In genomic region chr1:3890389-3891328, GRCh38 we compare ENCODE assay signal across 11 cellular contexts. TPM values are rescaled to one million over a fixed set of nuclear protein-coding genes. Genes with fewer than 3 reads are reported as not detected.
DNase-seq lines count a peak whose midpoint lies in the region; ATAC-seq and TF ChIP-seq lines count a peak whose summit lies in the region.
"Had no signal": no experiment of that assay in that cellular context is flagged by ENCODE, and none has a peak within 500 bp of the region (broad histone marks: within the 10 kb centered on the region; RNA-seq: fewer than 3 reads in every experiment).

No MANE protein-coding gene starts in this region.

- no peak overlapping the region for H3K9ac ChIP-seq in neuronal stem cell (ENCODE audit: low read depth, low read length, poor library complexity)

- peaks cover 7% of the 10 kb centered on the region for H3K79me1 ChIP-seq in neuronal stem cell (ENCODE audit: low read depth, low read length)

- H4K91ac ChIP-seq in neuronal stem cell (ENCODE audit: low read depth, low read length, poor library complexity), result peak overlapping the region; percentile 7

- H3K4me3 ChIP-seq in HL-60 (replicated peaks; ENCODE audit: insufficient read depth, low read length), result no peak overlapping the region
- no peak overlapping the region for H3K4me3 ChIP-seq in neuronal stem cell (ENCODE audit: low read length in 2 of 2)
- H3K4me3 ChIP-seq: hepatocyte had no signal

- ATAC-seq in activated naive CD4-positive, alpha-beta T cell treated with anti-CD3 and anti-CD28 coated beads, Interleukin-2, amount 50 U/mL, for 72 hours, result peak; percentile 87 to 91
- no peak for ATAC-seq in HG03571 (IDR thresholded peaks at IDR 0.05; ENCODE audit: unreplicated experiment)

- H2BK120ac ChIP-seq in neuronal stem cell (ENCODE audit: low read depth, low read length), result no peak overlapping the region

- H3K36me3 Mint-ChIP-seq in activated naive CD4-positive, alpha-beta T cell treated with anti-CD3 and anti-CD28 coated beads, Interleukin-2, amount 50 U/mL, for 72 hours, result peaks cover 0 to 6% of the 10 kb centered on the region in 2 donors
- H3K36me3 Mint-ChIP-seq in osteocyte (ENCODE audit: unreplicated experiment), result peaks cover 30% of the 10 kb centered on the region

- peak; percentile 13 for DNase-seq in DMS79 treated with DMSO at 0.1 percent for 48 hours (lab: John Stamatoyannopoulos, UW)
- no peak for DNase-seq in DMS79 (lab: John Stamatoyannopoulos, UW)
- peak; percentile 63 to 70 for DNase-seq in HL-60 (ENCODE audit: low read depth in 1 of 2, low spot score in 1 of 2)
- DNase-seq in activated naive CD4-positive, alpha-beta T cell treated with anti-CD3 and anti-CD28 coated beads, Interleukin-2, amount 50 U/mL, for 72 hours (ENCODE audit: low spot score in 2 of 2), result no peak
- DNase-seq in neuronal stem cell (ENCODE audit: low spot score), result no peak
- no peak for DNase-seq in osteocyte (ENCODE audit: extremely low spot score, unreplicated experiment)
- DNase-seq in kidney tubule cell (ENCODE audit: low spot score), result no peak
- DNase-seq: effector CD4-positive, alpha-beta T cell had no signal

- peak overlapping the region; percentile 40 for H3K27ac ChIP-seq in HL-60 (replicated peaks)
- H3K27ac ChIP-seq in neuronal stem cell (replicated peaks; ENCODE audit: low read length), result no peak overlapping the region
- H3K27ac ChIP-seq: 22Rv1, hepatocyte had no signal

- no peaks in the 10 kb centered on the region for H3K9me3 ChIP-seq in neuronal stem cell (replicated peaks in 1 of 2; ENCODE audit: control insufficient read depth in 2 of 2, insufficient read depth in 1 of 2, low read depth in 1 of 2, low read length in 2 of 2)

- H3K4me2 ChIP-seq in neuronal stem cell (ENCODE audit: insufficient read depth, low read length, poor library complexity, severe bottlenecking), result no peak overlapping the region
- H3K4me2 ChIP-seq: hepatocyte had no signal

- H2BK12ac ChIP-seq in neuronal stem cell (ENCODE audit: low read length), result no peak overlapping the region

- peak overlapping the region in 1 of 2 donors; percentile 5 for H3K27ac Mint-ChIP-seq in activated naive CD4-positive, alpha-beta T cell treated with anti-CD3 and anti-CD28 coated beads, Interleukin-2, amount 50 U/mL, for 72 hours
- H3K27ac Mint-ChIP-seq in osteocyte (ENCODE audit: unreplicated experiment), result no peak overlapping the region

- no peak overlapping the region for H3K14ac ChIP-seq in neuronal stem cell (ENCODE audit: low read length)

- H3K9me3 Mint-ChIP-seq in activated naive CD4-positive, alpha-beta T cell treated with anti-CD3 and anti-CD28 coated beads, Interleukin-2, amount 50 U/mL, for 72 hours, result no peaks in the 10 kb centered on the region
- no peaks in the 10 kb centered on the region for H3K9me3 Mint-ChIP-seq in osteocyte (ENCODE audit: unreplicated experiment)

- H3K4me1 ChIP-seq in neuronal stem cell (ENCODE audit: control insufficient read depth in 2 of 2, insufficient read depth in 1 of 2, low read depth in 1 of 2, low read length in 2 of 2), result no peaks in the 10 kb centered on the region

- TF ChIP-seq CTCF in HL-60 (IDR thresholded peaks at IDR 0.05; ENCODE audit: insufficient read depth, low read length), result no peak
- TF ChIP-seq CTCF in osteocyte (IDR thresholded peaks at IDR 0.05), result no peak

- H3K4me3 Mint-ChIP-seq in osteocyte (ENCODE audit: unreplicated experiment), result no peak overlapping the region

- H3K27me3 Mint-ChIP-seq in osteocyte (ENCODE audit: unreplicated experiment), result no peaks in the 10 kb centered on the region

- no peak overlapping the region for H3K18ac ChIP-seq in neuronal stem cell (ENCODE audit: low read length)

- WGBS in neuronal stem cell (ENCODE audit: extremely low coverage in 2 of 2, insufficient read length in 2 of 2, insufficient replicate concordance in 1 of 2), 2 donors, result no CpG with 5 or more reads among the region's 26 CpGs

- H3K4ac ChIP-seq in neuronal stem cell (ENCODE audit: low read length), result no peak overlapping the region

- H4K8ac ChIP-seq in neuronal stem cell (ENCODE audit: low read depth, low read length), result no peak overlapping the region

- no peak overlapping the region for H2BK15ac ChIP-seq in neuronal stem cell (ENCODE audit: low read length)

- no peak overlapping the region for H2AK5ac ChIP-seq in neuronal stem cell (ENCODE audit: low read depth, low read length)

- no peak overlapping the region for H2BK5ac ChIP-seq in neuronal stem cell (ENCODE audit: low read length)

- H2AFZ ChIP-seq in neuronal stem cell (ENCODE audit: low read length), result no peak overlapping the region
- H2AFZ ChIP-seq: hepatocyte had no signal

- H3K4me1 Mint-ChIP-seq in osteocyte (ENCODE audit: unreplicated experiment), result peaks cover 2% of the 10 kb centered on the region

- H3K23ac ChIP-seq in neuronal stem cell (ENCODE audit: low read depth, low read length, poor library complexity), result peak overlapping the region; percentile 25

- H3K36me3 ChIP-seq in neuronal stem cell (replicated peaks in 1 of 2; ENCODE audit: control insufficient read depth in 2 of 2, insufficient read depth in 2 of 2, low read length in 2 of 2), result peaks cover 28 to 79% of the 10 kb centered on the region in 2 donors

- H3K27me3 ChIP-seq in HL-60 (ENCODE audit: insufficient read depth, poor library complexity, severe bottlenecking) (no peaks in the 10 kb centered on the region), neuronal stem cell (ENCODE audit: control insufficient read depth in 3 of 3, insufficient read depth in 3 of 3, low read depth in 1 of 3, low read length in 3 of 3) (no peaks in the 10 kb centered on the region)
- H3K27me3 ChIP-seq: hepatocyte had no signal

RNA-seq across cellular contexts. Expression of gene C1orf174, which starts 9.4 kb away (rescaled TPM):
- 10 to 100 TPM; 28.9 to 34.7 TPM for total RNA-seq in activated naive CD4-positive, alpha-beta T cell treated with anti-CD3 and anti-CD28 coated beads, Interleukin-2, amount 50 U/mL, for 72 hours
- 30.3 TPM for polyA plus RNA-seq in neuronal stem cell (2013, experiment 1 of 2)
- polyA plus RNA-seq in neuronal stem cell (2013, experiment 2 of 2), result 30.5 TPM
- total RNA-seq in osteocyte, result 22.1 and 23.6 TPM in 2 replicates

RNA-seq across cellular contexts. Expression of gene DFFB, which starts 33.4 kb away (rescaled TPM):
- total RNA-seq in activated naive CD4-positive, alpha-beta T cell treated with anti-CD3 and anti-CD28 coated beads, Interleukin-2, amount 50 U/mL, for 72 hours, result 10 to 100 TPM; 12.0 TPM
- 6.6 TPM for polyA plus RNA-seq in neuronal stem cell (2013, experiment 1 of 2)
- 7.4 TPM for polyA plus RNA-seq in neuronal stem cell (2013, experiment 2 of 2)
- total RNA-seq in osteocyte, result 7.1 and 11.0 TPM in 2 replicates

RNA-seq across cellular contexts. Expression of gene CEP104, which starts 33.6 kb away (rescaled TPM):
- 10 to 100 TPM; 26.9 to 28.3 TPM for total RNA-seq in activated naive CD4-positive, alpha-beta T cell treated with anti-CD3 and anti-CD28 coated beads, Interleukin-2, amount 50 U/mL, for 72 hours
- 12.6 TPM for polyA plus RNA-seq in neuronal stem cell (2013, experiment 1 of 2)
- 13.2 TPM for polyA plus RNA-seq in neuronal stem cell (2013, experiment 2 of 2)
- total RNA-seq in osteocyte, result 35.1 and 45.4 TPM in 2 replicates

Comparison
In these comparisons a context has a peak if more than half of its experiments do, and no peak if none do; other contexts are left out.
1. DNase-seq: peak in DMS79 treated with DMSO at 0.1 percent for 48 hours (single experiment) and HL-60 (2 of 2); none in DMS79 (single experiment), activated naive CD4-positive, alpha-beta T cell treated with anti-CD3 and anti-CD28 coated beads, Interleukin-2, amount 50 U/mL, for 72 hours (0 of 2), neuronal stem cell (single experiment), osteocyte (single experiment) and kidney tubule cell (single experiment).